In the genomic region with DNA sequence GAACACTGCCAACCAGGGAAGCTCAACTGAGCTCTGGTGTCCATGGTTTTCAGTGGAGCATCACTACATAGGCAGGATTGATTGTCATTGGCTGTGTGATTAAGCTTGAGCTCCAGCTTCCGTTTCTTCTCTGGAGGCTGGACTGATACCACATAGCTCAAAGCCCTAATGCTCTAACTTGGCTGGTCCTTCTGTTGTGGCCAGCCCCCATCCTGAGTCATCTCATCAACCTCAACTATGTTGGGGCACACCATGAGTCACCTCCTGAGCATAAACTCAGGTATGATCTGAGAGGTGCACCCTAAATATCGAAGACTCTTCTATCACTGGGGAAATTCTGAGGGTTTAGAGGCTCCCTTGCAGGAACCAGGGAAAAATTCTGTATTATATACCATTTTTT, we compare ENCODE assay signal across 9 cellular contexts.
DNase-seq lines count a peak whose midpoint lies in the region; ATAC-seq lines count a peak whose summit lies in the region.
"Had no signal": no experiment of that assay in that cellular context is flagged by ENCODE, and none has a peak within 500 bp of the region (broad histone marks: within the 10 kb centered on the region; RNA-seq: fewer than 3 reads in every experiment).

No MANE protein-coding gene starts in this region.

- no peak overlapping the region for H3K27ac Mint-ChIP-seq in activated T-cell treated with anti-CD3 and anti-CD28 coated beads, Interleukin-2, amount 50 U/mL, for 72 hours
- H3K27ac Mint-ChIP-seq in activated T-cell treated with anti-CD3 and anti-CD28 coated beads, Interleukin-2, amount 50 U/mL, for 24 hours = no peak overlapping the region
- no peak overlapping the region for H3K27ac Mint-ChIP-seq in activated CD4-positive, alpha-beta memory T cell treated with anti-CD3 and anti-CD28 coated beads for 36 hours
- H3K27ac Mint-ChIP-seq in stimulated activated memory B cell treated with anti-CD40 and anti-IgM and Interleukin-4, amounts not matched to agents 10 μg/mL and 1 μg/mL and 100 μg/mL, for 72 hours = no peak overlapping the region

- peaks cover 32% of the 10 kb centered on the region for H3K27me3 Mint-ChIP-seq in activated T-cell treated with anti-CD3 and anti-CD28 coated beads, Interleukin-2, amount 50 U/mL, for 72 hours (ENCODE audit: low read depth)
- peaks cover 14% of the 10 kb centered on the region for H3K27me3 Mint-ChIP-seq in activated T-cell treated with anti-CD3 and anti-CD28 coated beads, Interleukin-2, amount 50 U/mL, for 24 hours
- peaks cover 4% of the 10 kb centered on the region for H3K27me3 Mint-ChIP-seq in activated CD4-positive, alpha-beta memory T cell treated with anti-CD3 and anti-CD28 coated beads for 36 hours
- no peaks in the 10 kb centered on the region for H3K27me3 Mint-ChIP-seq in stimulated activated memory B cell treated with anti-CD40 and anti-IgM and Interleukin-4, amounts not matched to agents 10 μg/mL and 1 μg/mL and 100 μg/mL, for 72 hours

- POLR2A ChIA-PET in activated CD4-positive, alpha-beta memory T cell treated with anti-CD3 and anti-CD28 coated beads for 36 hours (lab: Charles Lee) = no interaction called here

- no peak overlapping the region for H3K4me3 Mint-ChIP-seq in activated T-cell treated with anti-CD3 and anti-CD28 coated beads, Interleukin-2, amount 50 U/mL, for 72 hours
- no peak overlapping the region for H3K4me3 Mint-ChIP-seq in activated T-cell treated with anti-CD3 and anti-CD28 coated beads, Interleukin-2, amount 50 U/mL, for 24 hours
- no peak overlapping the region for H3K4me3 Mint-ChIP-seq in activated CD4-positive, alpha-beta memory T cell treated with anti-CD3 and anti-CD28 coated beads for 36 hours
- no peak overlapping the region for H3K4me3 Mint-ChIP-seq in stimulated activated memory B cell treated with anti-CD40 and anti-IgM and Interleukin-4, amounts not matched to agents 10 μg/mL and 1 μg/mL and 100 μg/mL, for 72 hours

- peak; percentile 6 to 30 for DNase-seq in activated T-cell treated with anti-CD3 and anti-CD28 coated beads, Interleukin-2, amount 50 U/mL, for 72 hours
- no peak for DNase-seq in activated T-cell treated with anti-CD3 and anti-CD28 coated beads, Interleukin-2, amount 50 U/mL, for 24 hours
- DNase-seq in activated CD4-positive, alpha-beta memory T cell treated with anti-CD3 and anti-CD28 coated beads for 36 hours = peak; percentile 16
- DNase-seq in GOT3 (lab: John Stamatoyannopoulos, UW) = no peak
- DNase-seq: pancreas had no signal

- peaks cover 13% of the 10 kb centered on the region for H3K4me1 Mint-ChIP-seq in activated T-cell treated with anti-CD3 and anti-CD28 coated beads, Interleukin-2, amount 50 U/mL, for 72 hours (ENCODE audit: low read depth)
- peaks cover 17% of the 10 kb centered on the region for H3K4me1 Mint-ChIP-seq in activated T-cell treated with anti-CD3 and anti-CD28 coated beads, Interleukin-2, amount 50 U/mL, for 24 hours (ENCODE audit: low read depth)
- no peaks in the 10 kb centered on the region for H3K4me1 Mint-ChIP-seq in activated CD4-positive, alpha-beta memory T cell treated with anti-CD3 and anti-CD28 coated beads for 36 hours (ENCODE audit: low read depth)
- peaks cover 32% of the 10 kb centered on the region for H3K4me1 Mint-ChIP-seq in stimulated activated memory B cell treated with anti-CD40 and anti-IgM and Interleukin-4, amounts not matched to agents 10 μg/mL and 1 μg/mL and 100 μg/mL, for 72 hours

- CTCF ChIA-PET in activated CD4-positive, alpha-beta memory T cell treated with anti-CD3 and anti-CD28 coated beads for 36 hours (lab: Charles Lee) = no interaction called here

- peaks cover 0 to 4% of the 10 kb centered on the region in 2 donors for H3K9me3 Mint-ChIP-seq in activated T-cell treated with anti-CD3 and anti-CD28 coated beads, Interleukin-2, amount 50 U/mL, for 72 hours
- no peaks in the 10 kb centered on the region for H3K9me3 Mint-ChIP-seq in activated T-cell treated with anti-CD3 and anti-CD28 coated beads, Interleukin-2, amount 50 U/mL, for 24 hours
- H3K9me3 Mint-ChIP-seq in activated CD4-positive, alpha-beta memory T cell treated with anti-CD3 and anti-CD28 coated beads for 36 hours = peaks cover 8% of the 10 kb centered on the region
- peaks cover 11% of the 10 kb centered on the region for H3K9me3 Mint-ChIP-seq in stimulated activated memory B cell treated with anti-CD40 and anti-IgM and Interleukin-4, amounts not matched to agents 10 μg/mL and 1 μg/mL and 100 μg/mL, for 72 hours

- no peaks in the 10 kb centered on the region for H3K36me3 Mint-ChIP-seq in activated T-cell treated with anti-CD3 and anti-CD28 coated beads, Interleukin-2, amount 50 U/mL, for 72 hours (ENCODE audit: insufficient read depth in 2 of 2)
- no peaks in the 10 kb centered on the region for H3K36me3 Mint-ChIP-seq in activated T-cell treated with anti-CD3 and anti-CD28 coated beads, Interleukin-2, amount 50 U/mL, for 24 hours (ENCODE audit: low read depth)
- no peaks in the 10 kb centered on the region for H3K36me3 Mint-ChIP-seq in activated CD4-positive, alpha-beta memory T cell treated with anti-CD3 and anti-CD28 coated beads for 36 hours
- H3K36me3 Mint-ChIP-seq in stimulated activated memory B cell treated with anti-CD40 and anti-IgM and Interleukin-4, amounts not matched to agents 10 μg/mL and 1 μg/mL and 100 μg/mL, for 72 hours = peaks cover 14% of the 10 kb centered on the region

- intact Hi-C loops in activated CD4-positive, alpha-beta memory T cell treated with anti-CD3 and anti-CD28 coated beads for 36 hours (cut with micrococcal nuclease) = no loop called here

- peak; percentile 86 to 87 for ATAC-seq in activated T-cell treated with anti-CD3 and anti-CD28 coated beads, Interleukin-2, amount 50 U/mL, for 72 hours (replicated peaks in 1 of 2)
- ATAC-seq in HG03280 (IDR thresholded peaks at IDR 0.05; ENCODE audit: unreplicated experiment) (peak; percentile 57), HG02588 (IDR thresholded peaks at IDR 0.05; ENCODE audit: unreplicated experiment) (no peak), HG02981 (IDR thresholded peaks at IDR 0.05; ENCODE audit: unreplicated experiment) (no peak)
- peak; percentile 61 for ATAC-seq in stimulated activated memory B cell treated with anti-CD40 and anti-IgM and Interleukin-4, amounts not matched to agents 10 μg/mL and 1 μg/mL and 100 μg/mL, for 72 hours
- ATAC-seq: pancreas had no signal

Comparison
In these comparisons a context has a peak if more than half of its experiments do, and no peak if none do; other contexts are left out.
1. DNase-seq: peak in activated T-cell treated with anti-CD3 and anti-CD28 coated beads, Interleukin-2, amount 50 U/mL, for 72 hours (2 of 2) and activated CD4-positive, alpha-beta memory T cell treated with anti-CD3 and anti-CD28 coated beads for 36 hours (single experiment); none in activated T-cell treated with anti-CD3 and anti-CD28 coated beads, Interleukin-2, amount 50 U/mL, for 24 hours (single experiment) and GOT3 (single experiment).
2. ATAC-seq: peak in activated T-cell treated with anti-CD3 and anti-CD28 coated beads, Interleukin-2, amount 50 U/mL, for 72 hours (2 of 2), HG03280 (single experiment) and stimulated activated memory B cell treated with anti-CD40 and anti-IgM and Interleukin-4, amounts not matched to agents 10 μg/mL and 1 μg/mL and 100 μg/mL, for 72 hours (single experiment); none in HG02588 (single experiment) and HG02981 (single experiment).